Comparison of ENCODE assay signal across 8 cellular contexts in the genomic region with DNA sequence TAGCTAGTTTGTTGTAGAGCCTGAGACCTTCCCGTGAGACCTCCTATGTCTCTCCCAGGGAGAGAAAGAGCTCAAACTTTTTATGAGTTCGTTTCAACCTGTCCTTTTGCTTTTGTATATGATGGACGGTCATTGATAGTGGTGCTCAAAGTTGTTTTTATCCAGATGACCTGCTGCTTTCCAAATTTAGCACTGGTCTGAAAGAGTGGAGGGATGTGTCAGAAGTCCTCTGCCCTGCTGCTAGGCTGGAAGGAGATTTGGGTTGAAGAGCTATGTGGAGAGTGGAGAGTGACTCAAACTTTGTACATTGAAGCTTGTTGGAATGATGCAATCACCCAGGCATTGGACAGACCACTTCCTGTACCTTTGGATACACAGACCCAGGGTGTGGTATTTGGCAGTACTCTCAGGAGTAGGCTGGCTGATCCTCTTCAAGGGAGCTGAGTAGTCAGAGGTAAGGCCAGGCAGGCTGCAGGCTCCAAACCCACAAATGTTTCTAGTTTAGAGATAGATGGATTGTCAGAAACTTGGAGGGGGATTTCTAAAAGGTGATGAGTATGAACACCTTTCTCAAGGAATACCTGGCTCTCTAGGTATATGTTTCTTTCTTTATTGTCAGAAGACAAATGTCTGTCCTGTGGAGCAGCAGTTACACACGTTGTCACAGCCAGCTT. TPM values are rescaled to one million over a fixed set of nuclear protein-coding genes. Genes with fewer than 3 reads are reported as not detected.
DNase-seq lines count a peak whose midpoint lies in the region; ATAC-seq and TF ChIP-seq lines count a peak whose summit lies in the region.

No MANE protein-coding gene starts in this region.

- DNase-seq in GF-D8 (lab: John Stamatoyannopoulos, UW): peak; percentile 35
- DNase-seq in NCI-H510A (lab: John Stamatoyannopoulos, UW): peak; percentile 50
- DNase-seq in choroid plexus epithelial cell (ENCODE audit: low read depth): peak; percentile 96
- DNase-seq in psoas muscle: peak; percentile 38 to 63
- no peak for DNase-seq in GM10266 (ENCODE audit: extremely low spot score)
- DNase-seq in germinal center (ENCODE audit: low spot score): no peak
- DNase-seq in NCI-H446 (lab: John Stamatoyannopoulos, UW): no peak
- DNase-seq in nephron progenitor cell: no peak

- H3K27me3 ChIP-seq in psoas muscle (ENCODE audit: insufficient read depth in 3 of 3, low read length in 2 of 3): no peaks in the 10 kb centered on the region

- no peaks in the 10 kb centered on the region for H3K9me3 Mint-ChIP-seq in nephron progenitor cell

- H3K4me1 ChIP-seq in psoas muscle: peaks cover 20% of the 10 kb centered on the region

- no peak for TF ChIP-seq CTCF in choroid plexus epithelial cell (conservative IDR thresholded peaks at IDR 0.05; ENCODE audit: low read depth, low read length)
- no peak for TF ChIP-seq CTCF in psoas muscle (IDR thresholded peaks at IDR 0.05)
- TF ChIP-seq CTCF in GM10266 (IDR thresholded peaks at IDR 0.05; ENCODE audit: control insufficient read depth, insufficient read depth, low read depth, missing control alignments): no peak
- no peak for TF ChIP-seq CTCF in nephron progenitor cell (IDR thresholded peaks at IDR 0.05)

- H3K4me3 Mint-ChIP-seq in nephron progenitor cell: no peak overlapping the region

- 49 to 63% (median 54%) methylated on average over 4 of the region's 4 CpGs for WGBS in psoas muscle, 3 donors

- no peak overlapping the region for H3K27ac Mint-ChIP-seq in nephron progenitor cell

- H3K4me3 ChIP-seq in choroid plexus epithelial cell (ENCODE audit: low read depth, low read length) (no peak overlapping the region), psoas muscle (no peak overlapping the region)

- H3K27me3 Mint-ChIP-seq in nephron progenitor cell (ENCODE audit: low read depth, poor library complexity): peaks cover 3% of the 10 kb centered on the region

- peak; percentile 96 to 99 (median 96) for ATAC-seq in psoas muscle

- intact Hi-C loops in psoas muscle (cut with DNase I): no loop called here

- no peaks in the 10 kb centered on the region for H3K4me1 Mint-ChIP-seq in nephron progenitor cell

- peak overlapping the region; percentile 93 for H3K27ac ChIP-seq in psoas muscle

- H3K36me3 ChIP-seq in psoas muscle (ENCODE audit: insufficient read depth in 1 of 2, low read depth in 1 of 2): no peaks in the 10 kb centered on the region

- no peaks in the 10 kb centered on the region for H3K36me3 Mint-ChIP-seq in nephron progenitor cell (ENCODE audit: low read depth)

- H3K9me3 ChIP-seq in psoas muscle: no peaks in the 10 kb centered on the region

RNA-seq across cellular contexts. Expression of gene RREB1, which starts 49.4 kb away (rescaled TPM):
- total RNA-seq in psoas muscle: 10 to 100 TPM; 32.7 to 49.4 (median 39.6) TPM
- polyA plus RNA-seq in psoas muscle: 10 to 100 TPM in 1 of 3 donors, 1 to 10 TPM in 2; 4.6 to 15.1 (median 8.9) TPM

Comparison
In these comparisons a context has a peak if more than half of its experiments do, and no peak if none do; other contexts are left out.
1. DNase-seq: peak in GF-D8 (single experiment), NCI-H510A (single experiment), choroid plexus epithelial cell (single experiment) and psoas muscle (2 of 2); none in GM10266 (single experiment), germinal center (single experiment), NCI-H446 (0 of 2) and nephron progenitor cell (single experiment).